Comparison of ENCODE assay signal across 9 cellular contexts in genomic region chr1:168348146-168348709, GRCh38.
DNase-seq lines count a peak whose midpoint lies in the region; ATAC-seq and TF ChIP-seq lines count a peak whose summit lies in the region.
"Had no signal": no experiment of that assay in that cellular context is flagged by ENCODE, and none has a peak within 500 bp of the region (broad histone marks: within the 10 kb centered on the region; RNA-seq: fewer than 3 reads in every experiment).

No MANE protein-coding gene starts in this region.

- ATAC-seq in stimulated activated naive CD8-positive, alpha-beta T cell treated with anti-CD3 and anti-CD28 coated beads, Interleukin-15, Interleukin-2, amounts not matched to agents 100 U/mL and 50 U/mL, for 24 hours, result peak; percentile 43

- H3K4me1 Mint-ChIP-seq in glutamatergic neuron (ENCODE audit: low read depth, unreplicated experiment), result no peaks in the 10 kb centered on the region

- in situ Hi-C loops in GM13977 (cut with MboI; ENCODE audit: low pct_unique_long_range_greater_than_20kb, low sequenced_read_pairs, unreplicated experiment), result no loop called here

- H3K27ac Mint-ChIP-seq in glutamatergic neuron (ENCODE audit: unreplicated experiment), result no peak overlapping the region

- TF ChIP-seq CTCF in esophagus squamous epithelium (IDR thresholded peaks at IDR 0.05), result no peak
- no peak for TF ChIP-seq CTCF in glutamatergic neuron (IDR thresholded peaks at IDR 0.05; ENCODE audit: partially characterized antibody, unreplicated experiment)
- TF ChIP-seq CTCF in GM13977 (IDR thresholded peaks at IDR 0.05; ENCODE audit: extremely low read depth, insufficient read depth, missing control alignments), result no peak

- TF ChIP-seq POLR2A in esophagus squamous epithelium (IDR thresholded peaks at IDR 0.05), result no peak

- no peak overlapping the region for H3K4me3 Mint-ChIP-seq in glutamatergic neuron (ENCODE audit: unreplicated experiment)

- H3K4me1 ChIP-seq in SJCRH30, result no peaks in the 10 kb centered on the region
- peaks cover 0 to under 1% (median 0%) of the 10 kb centered on the region in 3 donors for H3K4me1 ChIP-seq in esophagus squamous epithelium

- 23 to 25% methylated on average over 8 of the region's 8 CpGs for WGBS in esophagus squamous epithelium, 2 donors

- H3K27me3 Mint-ChIP-seq in glutamatergic neuron (ENCODE audit: unreplicated experiment), result no peaks in the 10 kb centered on the region

- H3K9me3 Mint-ChIP-seq in glutamatergic neuron (ENCODE audit: unreplicated experiment), result no peaks in the 10 kb centered on the region

- intact Hi-C loops in esophagus squamous epithelium (cut with DNase I), result no loop called here

- H3K27ac ChIP-seq in SJCRH30, result peak overlapping the region; percentile 40
- H3K27ac ChIP-seq in esophagus squamous epithelium, result peak overlapping the region in 1 of 4 donors; percentile 61
- H3K27ac ChIP-seq: C4-2B had no signal

- H3K36me3 Mint-ChIP-seq in glutamatergic neuron (ENCODE audit: unreplicated experiment), result no peaks in the 10 kb centered on the region

- H3K36me3 ChIP-seq in SJCRH30 (no peaks in the 10 kb centered on the region), esophagus squamous epithelium (no peaks in the 10 kb centered on the region)

- H3K9me3 ChIP-seq in SJCRH30 (replicated peaks), result no peaks in the 10 kb centered on the region
- H3K9me3 ChIP-seq in esophagus squamous epithelium, result no peaks in the 10 kb centered on the region

- H3K27me3 ChIP-seq in SJCRH30, result no peaks in the 10 kb centered on the region
- H3K27me3 ChIP-seq in esophagus squamous epithelium, result no peaks in the 10 kb centered on the region

- H3K4me3 ChIP-seq in SJCRH30 (peak overlapping the region; percentile 65), esophagus squamous epithelium (peak overlapping the region; percentile 20 to 62 (median 40))

- peak; percentile 9 for DNase-seq in activated CD4-positive, alpha-beta T cell treated with anti-CD3 and anti-CD28 coated beads for 48 hours
- DNase-seq in activated CD4-positive, alpha-beta T cell treated with anti-CD3 and anti-CD28 coated beads, Interleukin-2, amount 50 U/mL, for 48 hours, result no peak
- DNase-seq in SJCRH30, result peak; percentile 26 to 58
- no peak for DNase-seq in esophagus squamous epithelium (lab: John Stamatoyannopoulos, UW)
- no peak for DNase-seq in stimulated activated naive CD8-positive, alpha-beta T cell treated with anti-CD3 and anti-CD28 coated beads, Interleukin-15, Interleukin-2, amounts not matched to agents 100 U/mL and 50 U/mL, for 24 hours
- DNase-seq in glutamatergic neuron, result no peak
- no peak for DNase-seq in NCI-H2196 (lab: John Stamatoyannopoulos, UW; ENCODE audit: unreplicated experiment)
- no peak for DNase-seq in GM13977 (ENCODE audit: low spot score)

Comparison
In these comparisons a context has a peak if more than half of its experiments do, and no peak if none do; other contexts are left out.
1. DNase-seq: peak in activated CD4-positive, alpha-beta T cell treated with anti-CD3 and anti-CD28 coated beads for 48 hours (single experiment) and SJCRH30 (2 of 2); none in activated CD4-positive, alpha-beta T cell treated with anti-CD3 and anti-CD28 coated beads, Interleukin-2, amount 50 U/mL, for 48 hours (0 of 2), esophagus squamous epithelium (single experiment), stimulated activated naive CD8-positive, alpha-beta T cell treated with anti-CD3 and anti-CD28 coated beads, Interleukin-15, Interleukin-2, amounts not matched to agents 100 U/mL and 50 U/mL, for 24 hours (single experiment), glutamatergic neuron (single experiment), NCI-H2196 (single experiment) and GM13977 (single experiment).